29 cellular contexts compared by ENCODE assay signal in the genomic region with DNA sequence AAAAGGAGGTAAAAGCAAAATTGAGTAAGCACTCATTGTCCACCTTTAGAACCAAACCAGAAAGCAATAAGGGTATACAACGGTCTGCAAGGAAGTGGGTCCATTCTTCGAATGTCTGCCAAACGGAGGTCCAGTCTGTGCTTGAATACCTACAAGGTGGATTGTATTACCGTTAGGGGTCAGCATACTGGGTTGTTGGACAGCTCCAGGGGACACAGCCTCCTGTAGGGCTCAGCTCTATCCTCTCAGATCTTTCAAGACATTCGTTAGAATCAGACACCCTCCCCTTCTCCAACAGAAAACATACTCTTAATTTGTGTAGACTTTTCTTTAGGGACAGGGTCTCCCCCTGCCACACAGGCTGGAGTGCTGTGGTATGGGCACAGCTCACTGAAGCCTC.
"Had no signal": no experiment of that assay in that cellular context is flagged by ENCODE, and none has a peak within 500 bp of the region (broad histone marks: within the 10 kb centered on the region; RNA-seq: fewer than 3 reads in every experiment).

No MANE protein-coding gene starts in this region.

- H3K4me1 ChIP-seq: colonic mucosa, prostate gland had no signal

- H3K9me3 Mint-ChIP-seq: activated naive CD8-positive, alpha-beta T cell treated with anti-CD3 and anti-CD28 coated beads, Interleukin-2, amount 10 ng/mL, durations not matched to agents 7 days and 5 days; mesothelial cell of epicardium; T-helper 2 cell treated with Interferon-gamma antibody and Interleukin-4, amounts not matched to agents 5 μg/mL and 100 μg/mL, for 36 hours had no signal

- H3K4me1 Mint-ChIP-seq: activated naive CD8-positive, alpha-beta T cell treated with anti-CD3 and anti-CD28 coated beads, Interleukin-2, amount 10 ng/mL, durations not matched to agents 7 days and 5 days had no signal

- H3K36me3 ChIP-seq: colonic mucosa, esophagus squamous epithelium, gastrocnemius medialis, neutrophil, ovary, prostate gland, right atrium auricular region, thyroid gland had no signal

- H3K27ac ChIP-seq: colonic mucosa, esophagus squamous epithelium, gastrocnemius medialis, neutrophil, ovary, prostate gland, right atrium auricular region, thyroid gland had no signal

- H3K4me3 ChIP-seq: colonic mucosa, esophagus squamous epithelium, gastrocnemius medialis, lung, ovary, prostate gland, right atrium auricular region, thyroid gland had no signal

- H3K9me3 ChIP-seq: colonic mucosa, esophagus squamous epithelium, gastrocnemius medialis, neutrophil, ovary, prostate gland, right atrium auricular region, thyroid gland had no signal

- H3K27ac Mint-ChIP-seq: activated CD8-positive, alpha-beta T cell treated with anti-CD3 and anti-CD28 coated beads, Interleukin-2, amount 10 ng/mL, durations not matched to agents 7 days and 5 days; activated naive CD8-positive, alpha-beta T cell treated with anti-CD3 and anti-CD28 coated beads, Interleukin-2, amount 10 ng/mL, durations not matched to agents 7 days and 5 days; mesothelial cell of epicardium; naive thymus-derived CD8-positive, alpha-beta T cell; stimulated activated naive CD8-positive, alpha-beta T cell treated with anti-CD3 and anti-CD28 coated beads, Interleukin-15, Interleukin-2, amounts not matched to agents 100 ng/mL and 50 ng/mL, for 24 hours; T-cell; T-helper 2 cell treated with Interferon-gamma antibody and Interleukin-4, amounts not matched to agents 5 μg/mL and 100 μg/mL, for 36 hours had no signal

- FAIRE-seq: bronchial epithelial cell had no signal

- DNase-seq: activated CD4-positive, alpha-beta T cell treated with anti-CD3 and anti-CD28 coated beads for 1 hour; activated CD4-positive, alpha-beta T cell treated with anti-CD3 and anti-CD28 coated beads, Interleukin-2, amount 50 U/mL, for 1 hour; activated CD8-positive, alpha-beta T cell treated with anti-CD3 and anti-CD28 coated beads, Interleukin-2, amount 10 ng/mL, durations not matched to agents 7 days and 5 days; activated naive CD8-positive, alpha-beta T cell treated with anti-CD3 and anti-CD28 coated beads, Interleukin-2, amount 10 ng/mL, durations not matched to agents 7 days and 5 days; activated T-cell treated with anti-CD3 and anti-CD28 coated beads, Interleukin-2, amount 50 U/mL, for 1 hour; amniotic stem cell; colonic mucosa; esophagus squamous epithelium; gastrocnemius medialis; head of caudate nucleus; hypothalamus; islet precursor cell; left colon; naive thymus-derived CD8-positive, alpha-beta T cell; ovary; stimulated activated CD4-positive, alpha-beta T cell treated with anti-CD3 and anti-CD28 coated beads, Interleukin-12 subunit alpha, Interleukin-12 subunit beta, amount 100 ng/mL, for 4 hours; stimulated activated CD4-positive, alpha-beta T cell treated with anti-CD3 and anti-CD28 coated beads, Interleukin-4, amount 100 ng/mL, for 4 hours; substantia nigra; T-cell; thyroid gland; WERI-Rb-1 had no signal

- H3K27me3 ChIP-seq: ovary had no signal

- H3K36me3 Mint-ChIP-seq: activated naive CD8-positive, alpha-beta T cell treated with anti-CD3 and anti-CD28 coated beads, Interleukin-2, amount 10 ng/mL, durations not matched to agents 7 days and 5 days; mesothelial cell of epicardium; T-cell had no signal

- ATAC-seq: activated CD8-positive, alpha-beta T cell treated with anti-CD3 and anti-CD28 coated beads, Interleukin-2, amount 10 ng/mL, durations not matched to agents 7 days and 5 days; gastrocnemius medialis; left colon; naive thymus-derived CD8-positive, alpha-beta T cell; T-cell had no signal

- H3K4me3 Mint-ChIP-seq: activated CD8-positive, alpha-beta T cell treated with anti-CD3 and anti-CD28 coated beads, Interleukin-2, amount 10 ng/mL, durations not matched to agents 7 days and 5 days; activated naive CD8-positive, alpha-beta T cell treated with anti-CD3 and anti-CD28 coated beads, Interleukin-2, amount 10 ng/mL, durations not matched to agents 7 days and 5 days; mesothelial cell of epicardium; naive thymus-derived CD8-positive, alpha-beta T cell; stimulated activated naive CD8-positive, alpha-beta T cell treated with anti-CD3 and anti-CD28 coated beads, Interleukin-15, Interleukin-2, amounts not matched to agents 100 ng/mL and 50 ng/mL, for 24 hours; T-cell; T-helper 2 cell treated with Interferon-gamma antibody and Interleukin-4, amounts not matched to agents 5 μg/mL and 100 μg/mL, for 36 hours had no signal
